16 cellular contexts compared by ENCODE assay signal in the genomic region with DNA sequence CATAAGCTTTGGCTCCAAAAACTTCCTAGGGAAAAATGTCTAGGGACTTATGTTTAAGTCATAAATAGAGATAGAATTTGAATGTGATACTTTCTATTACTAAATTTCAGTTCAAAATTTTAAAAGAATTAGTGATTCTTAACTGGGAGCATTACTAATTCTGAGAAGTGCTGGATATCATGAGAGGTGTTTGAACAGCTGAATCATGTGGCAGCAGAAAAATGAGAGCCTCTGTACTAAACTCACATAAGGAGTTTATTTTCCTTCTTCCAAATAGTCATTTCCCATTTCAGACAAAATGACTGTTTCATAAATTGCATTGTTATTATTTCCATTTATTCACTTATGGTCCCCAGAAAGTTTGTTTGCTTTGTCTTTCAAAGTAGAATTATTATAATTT.
DNase-seq lines count a peak whose midpoint lies in the region; ATAC-seq, FAIRE-seq and TF ChIP-seq lines count a peak whose summit lies in the region.
"Had no signal": no experiment of that assay in that cellular context is flagged by ENCODE, and none has a peak within 500 bp of the region (broad histone marks: within the 10 kb centered on the region; RNA-seq: fewer than 3 reads in every experiment).

No MANE protein-coding gene starts in this region.

- no peak for DNase-seq in activated CD4-positive, alpha-beta T cell treated with anti-CD3 and anti-CD28 coated beads for 36 hours
- DNase-seq in activated CD4-positive, alpha-beta T cell treated with anti-CD3 and anti-CD28 coated beads for 48 hours: no peak
- DNase-seq in bronchial epithelial cell (ENCODE audit: low read depth) (peak; percentile 46), substantia nigra (lab: John Stamatoyannopoulos, UW) (no peak)
- DNase-seq in stimulated activated effector memory CD8-positive, alpha-beta T cell treated with anti-CD3 and anti-CD28 coated beads, Interleukin-12 subunit alpha, Interleukin-12 subunit beta, amount 100 ng/mL, for 72 hours (ENCODE audit: low spot score in 2 of 2): no peak
- DNase-seq: 8988T; ACHN; CD4-positive, CD25-positive, alpha-beta regulatory T cell; DMS53; H7; IMR-90 had no signal

- CTCF ChIA-PET in activated CD4-positive, alpha-beta T cell treated with anti-CD3 and anti-CD28 coated beads for 36 hours (lab: Charles Lee): interaction anchor here (1.2 kb wide), 1 partner anchor 20 kb away, joined by 3 read pairs; no protein-coding TSS in a partner anchor

- no peaks in the 10 kb centered on the region for H3K27me3 ChIP-seq in bronchial epithelial cell (ENCODE audit: control insufficient read depth, insufficient read depth, low read length)
- H3K27me3 ChIP-seq: BLaER1 treated with 17β-estradiol and CSF1 and Interleukin-3, amounts not matched to agents 10 nM and 100 nM had no signal

- no peak overlapping the region for H3K4me3 ChIP-seq in bronchial epithelial cell (ENCODE audit: low read depth, low read length)
- H3K4me3 ChIP-seq: BLaER1 treated with 17β-estradiol and CSF1 and Interleukin-3, amounts not matched to agents 10 nM and 100 nM; GM23338 had no signal

- peaks cover 43% of the 10 kb centered on the region for H3K4me1 Mint-ChIP-seq in activated CD4-positive, alpha-beta T cell treated with anti-CD3 and anti-CD28 coated beads for 36 hours
- H3K4me1 Mint-ChIP-seq in stimulated activated effector memory CD8-positive, alpha-beta T cell treated with anti-CD3 and anti-CD28 coated beads, Interleukin-12 subunit alpha, Interleukin-12 subunit beta, amount 100 ng/mL, for 72 hours: peaks cover 37% of the 10 kb centered on the region

- FAIRE-seq in G401.6 (lab: Jason Lieb, UNC) (peak; percentile 54), bronchial epithelial cell (lab: Jason Lieb, UNC) (no peak)
- FAIRE-seq: GM18507 had no signal

- no peak overlapping the region for H3K27ac ChIP-seq in substantia nigra (ENCODE audit: low read depth, low read length, poor library complexity, severe bottlenecking)
- H3K27ac ChIP-seq: BLaER1 treated with 17β-estradiol and CSF1 and Interleukin-3, amounts not matched to agents 10 nM and 100 nM had no signal

- peak; percentile 58 for ATAC-seq in activated CD4-positive, alpha-beta T cell treated with anti-CD3 and anti-CD28 coated beads for 36 hours
- peak; percentile 54 for ATAC-seq in stimulated activated effector memory CD8-positive, alpha-beta T cell treated with anti-CD3 and anti-CD28 coated beads, Interleukin-12 subunit alpha, Interleukin-12 subunit beta, amount 100 ng/mL, for 72 hours
- ATAC-seq in GM21528 (IDR thresholded peaks at IDR 0.05; ENCODE audit: low FRiP score, unreplicated experiment): no peak
- ATAC-seq: GM23338 had no signal

- peaks cover 1% of the 10 kb centered on the region for H3K36me3 ChIP-seq in bronchial epithelial cell (ENCODE audit: control insufficient read depth, insufficient read depth, low read length)

- no peak for TF ChIP-seq CTCF in bronchial epithelial cell (IDR thresholded peaks at IDR 0.05; ENCODE audit: insufficient read depth, low read length, severe bottlenecking)

- no peaks in the 10 kb centered on the region for H3K27me3 Mint-ChIP-seq in activated CD4-positive, alpha-beta T cell treated with anti-CD3 and anti-CD28 coated beads for 36 hours
- H3K27me3 Mint-ChIP-seq: CD4-positive, CD25-positive, alpha-beta regulatory T cell had no signal

- no peaks in the 10 kb centered on the region for H3K9me3 Mint-ChIP-seq in activated CD4-positive, alpha-beta T cell treated with anti-CD3 and anti-CD28 coated beads for 36 hours (ENCODE audit: low read depth)
- H3K9me3 Mint-ChIP-seq in stimulated activated effector memory CD8-positive, alpha-beta T cell treated with anti-CD3 and anti-CD28 coated beads, Interleukin-12 subunit alpha, Interleukin-12 subunit beta, amount 100 ng/mL, for 72 hours: no peaks in the 10 kb centered on the region
- H3K9me3 Mint-ChIP-seq: GM23338 had no signal

- H3K27ac Mint-ChIP-seq in activated CD4-positive, alpha-beta T cell treated with anti-CD3 and anti-CD28 coated beads for 36 hours: no peak overlapping the region
- no peak overlapping the region for H3K27ac Mint-ChIP-seq in stimulated activated effector memory CD8-positive, alpha-beta T cell treated with anti-CD3 and anti-CD28 coated beads, Interleukin-12 subunit alpha, Interleukin-12 subunit beta, amount 100 ng/mL, for 72 hours
- H3K27ac Mint-ChIP-seq: GM23338 had no signal

- intact Hi-C loops in activated CD4-positive, alpha-beta T cell treated with anti-CD3 and anti-CD28 coated beads for 36 hours (cut with DNase I, micrococcal nuclease): no loop called here

- POLR2A ChIA-PET in activated CD4-positive, alpha-beta T cell treated with anti-CD3 and anti-CD28 coated beads for 36 hours (lab: Charles Lee): no interaction called here

- H3K4me3 Mint-ChIP-seq in activated CD4-positive, alpha-beta T cell treated with anti-CD3 and anti-CD28 coated beads for 36 hours: no peak overlapping the region
- H3K4me3 Mint-ChIP-seq in stimulated activated effector memory CD8-positive, alpha-beta T cell treated with anti-CD3 and anti-CD28 coated beads, Interleukin-12 subunit alpha, Interleukin-12 subunit beta, amount 100 ng/mL, for 72 hours: no peak overlapping the region
- H3K4me3 Mint-ChIP-seq: CD4-positive, CD25-positive, alpha-beta regulatory T cell; GM23338 had no signal

- H3K36me3 Mint-ChIP-seq in activated CD4-positive, alpha-beta T cell treated with anti-CD3 and anti-CD28 coated beads for 36 hours (ENCODE audit: low read depth): no peaks in the 10 kb centered on the region
- peaks cover 1% of the 10 kb centered on the region for H3K36me3 Mint-ChIP-seq in stimulated activated effector memory CD8-positive, alpha-beta T cell treated with anti-CD3 and anti-CD28 coated beads, Interleukin-12 subunit alpha, Interleukin-12 subunit beta, amount 100 ng/mL, for 72 hours
